Comparison of ENCODE assay signal across 18 cellular contexts in the genomic region with DNA sequence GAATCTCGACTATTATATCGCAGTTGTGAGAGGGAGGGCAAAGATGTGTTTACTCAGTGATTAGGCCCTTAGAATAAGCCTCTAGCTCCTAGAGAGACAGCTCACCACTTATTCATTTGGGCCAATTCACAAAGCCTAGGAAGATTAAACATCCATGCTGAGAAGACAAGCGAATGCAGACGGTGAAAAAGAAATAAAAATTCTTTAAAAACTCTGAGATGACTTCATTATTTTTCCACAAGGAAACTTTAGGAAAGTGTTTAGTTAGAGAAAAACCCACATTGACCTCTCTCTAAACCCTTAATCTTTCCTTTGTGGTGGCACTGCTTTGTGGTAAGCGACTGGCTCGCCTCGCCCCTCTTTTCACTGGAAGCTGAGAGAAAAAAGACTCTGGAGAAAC.
DNase-seq lines count a peak whose midpoint lies in the region; TF ChIP-seq lines count a peak whose summit lies in the region.
"Had no signal": no experiment of that assay in that cellular context is flagged by ENCODE, and none has a peak within 500 bp of the region (broad histone marks: within the 10 kb centered on the region; RNA-seq: fewer than 3 reads in every experiment).

No MANE protein-coding gene starts in this region.

- H3K9me3 ChIP-seq in WERI-Rb-1 (ENCODE audit: severe bottlenecking) (no peaks in the 10 kb centered on the region), hepatocyte (ENCODE audit: low read depth) (no peaks in the 10 kb centered on the region), prostate gland (no peaks in the 10 kb centered on the region)
- H3K9me3 ChIP-seq: heart left ventricle, spleen had no signal

- WGBS in hepatocyte (ENCODE audit: low lambda C conversion rate, missing lambda C conversion rate), result 30% methylated on average over 7 of the region's 7 CpGs
- WGBS in prostate gland, result 77% methylated on average over 7 of the region's 7 CpGs

- H3K4me2 ChIP-seq in hepatocyte, result peak overlapping the region; percentile 12

- H3K4me1 ChIP-seq in hepatocyte (ENCODE audit: insufficient read depth), result no peaks in the 10 kb centered on the region
- H3K4me1 ChIP-seq in prostate gland (replicated peaks), result no peaks in the 10 kb centered on the region
- H3K4me1 ChIP-seq: parathyroid adenoma, spleen had no signal

- TF ChIP-seq CTCF in WERI-Rb-1 (IDR thresholded peaks at IDR 0.05; ENCODE audit: low read depth, low read length) (no peak), hepatocyte (IDR thresholded peaks at IDR 0.05; ENCODE audit: poor library complexity) (no peak), endothelial cell (IDR thresholded peaks at IDR 0.05; ENCODE audit: unreplicated experiment) (no peak), prostate gland (IDR thresholded peaks at IDR 0.05) (no peak)

- intact Hi-C loops in prostate gland (cut with DNase I), result no loop called here

- peaks cover 19% of the 10 kb centered on the region for H3K36me3 ChIP-seq in WERI-Rb-1
- no peaks in the 10 kb centered on the region for H3K36me3 ChIP-seq in hepatocyte (replicated peaks; ENCODE audit: insufficient read depth, low read depth)
- H3K36me3 ChIP-seq in prostate gland, result no peaks in the 10 kb centered on the region

- H3K27ac Mint-ChIP-seq in endothelial cell (ENCODE audit: unreplicated experiment), result no peak overlapping the region
- H3K27ac Mint-ChIP-seq: activated CD4-positive, alpha-beta memory T cell treated with anti-CD3 and anti-CD28 coated beads for 36 hours; CD4-positive, CD25-positive, alpha-beta regulatory T cell had no signal

- TF ChIP-seq POLR2A in prostate gland (IDR thresholded peaks at IDR 0.05), result no peak

- H3K27me3 ChIP-seq in WERI-Rb-1 (ENCODE audit: insufficient read depth, low read depth, severe bottlenecking), result no peaks in the 10 kb centered on the region
- no peaks in the 10 kb centered on the region for H3K27me3 ChIP-seq in hepatocyte
- no peaks in the 10 kb centered on the region for H3K27me3 ChIP-seq in prostate gland (replicated peaks; ENCODE audit: insufficient read depth)
- H3K27me3 ChIP-seq: heart left ventricle, spleen had no signal

- H2AFZ ChIP-seq in hepatocyte, result no peak overlapping the region
- H2AFZ ChIP-seq: parathyroid adenoma had no signal

- no peak overlapping the region for H3K4me3 ChIP-seq in WERI-Rb-1 (ENCODE audit: low read depth, low read length)
- H3K4me3 ChIP-seq in hepatocyte, result no peak overlapping the region
- H3K4me3 ChIP-seq in prostate gland, result no peak overlapping the region
- H3K4me3 ChIP-seq: coronary artery, heart left ventricle, spleen had no signal

- no peaks in the 10 kb centered on the region for H3K4me1 Mint-ChIP-seq in endothelial cell (ENCODE audit: unreplicated experiment)
- H3K4me1 Mint-ChIP-seq: CD4-positive, CD25-positive, alpha-beta regulatory T cell had no signal

- H3K9me2 ChIP-seq in hepatocyte (replicated peaks; ENCODE audit: insufficient read depth), result no peaks in the 10 kb centered on the region

- DNase-seq in NCI-H345 (lab: John Stamatoyannopoulos, UW) (peak; percentile 13), NCI-H345 treated with DMSO at 0.1 percent for 48 hours (lab: John Stamatoyannopoulos, UW; ENCODE audit: unreplicated experiment) (no peak), WERI-Rb-1 (no peak), hepatocyte (ENCODE audit: low spot score) (peak; percentile 31), stromal cell of bone marrow (ENCODE audit: low read depth) (peak; percentile 37), endothelial cell (ENCODE audit: low spot score) (no peak), prostate gland (ENCODE audit: low spot score) (no peak), LoVo (ENCODE audit: low spot score) (no peak)
- DNase-seq: activated CD4-positive, alpha-beta memory T cell treated with anti-CD3 and anti-CD28 coated beads for 36 hours; amniotic stem cell; CD4-positive, CD25-positive, alpha-beta regulatory T cell; heart left ventricle; OCI-M1; spleen; stimulated activated naive CD4-positive, alpha-beta T cell; trophoblast cell had no signal

- H4K20me1 ChIP-seq in hepatocyte (ENCODE audit: insufficient read depth, poor library complexity, severe bottlenecking), result no peaks in the 10 kb centered on the region

- H3K27me3 Mint-ChIP-seq in endothelial cell (ENCODE audit: unreplicated experiment), result peaks cover 2% of the 10 kb centered on the region
- H3K27me3 Mint-ChIP-seq: activated CD4-positive, alpha-beta memory T cell treated with anti-CD3 and anti-CD28 coated beads for 36 hours; CD4-positive, CD25-positive, alpha-beta regulatory T cell had no signal

- no peaks in the 10 kb centered on the region for H3K36me3 Mint-ChIP-seq in endothelial cell (ENCODE audit: low read depth, unreplicated experiment)

- H3K79me2 ChIP-seq in hepatocyte, result no peaks in the 10 kb centered on the region
- H3K79me2 ChIP-seq: parathyroid adenoma had no signal

- H3K9me3 Mint-ChIP-seq in endothelial cell (ENCODE audit: unreplicated experiment), result no peaks in the 10 kb centered on the region
- H3K9me3 Mint-ChIP-seq: activated CD4-positive, alpha-beta memory T cell treated with anti-CD3 and anti-CD28 coated beads for 36 hours had no signal

- H3K27ac ChIP-seq in WERI-Rb-1 (peak overlapping the region; percentile 10; the same call in 1 of the 2 replicates), hepatocyte (peak overlapping the region; percentile 5), prostate gland (no peak overlapping the region)
- H3K27ac ChIP-seq: coronary artery, heart left ventricle, parathyroid adenoma, spleen had no signal

- no peak overlapping the region for H3K4me3 Mint-ChIP-seq in endothelial cell (ENCODE audit: unreplicated experiment)
- H3K4me3 Mint-ChIP-seq: activated CD4-positive, alpha-beta memory T cell treated with anti-CD3 and anti-CD28 coated beads for 36 hours; CD4-positive, CD25-positive, alpha-beta regulatory T cell had no signal

Comparison
In these comparisons a context has a peak if more than half of its experiments do, and no peak if none do; other contexts are left out.
1. DNase-seq: peak in NCI-H345 (single experiment), hepatocyte (single experiment) and stromal cell of bone marrow (single experiment); none in NCI-H345 treated with DMSO at 0.1 percent for 48 hours (single experiment), WERI-Rb-1 (single experiment), endothelial cell (single experiment), prostate gland (single experiment) and LoVo (single experiment).
2. H3K27ac ChIP-seq: peak in WERI-Rb-1 (single experiment) and hepatocyte (single experiment); none in prostate gland (0 of 2).